Comparison of ENCODE assay signal across 16 cellular contexts in the genomic region with DNA sequence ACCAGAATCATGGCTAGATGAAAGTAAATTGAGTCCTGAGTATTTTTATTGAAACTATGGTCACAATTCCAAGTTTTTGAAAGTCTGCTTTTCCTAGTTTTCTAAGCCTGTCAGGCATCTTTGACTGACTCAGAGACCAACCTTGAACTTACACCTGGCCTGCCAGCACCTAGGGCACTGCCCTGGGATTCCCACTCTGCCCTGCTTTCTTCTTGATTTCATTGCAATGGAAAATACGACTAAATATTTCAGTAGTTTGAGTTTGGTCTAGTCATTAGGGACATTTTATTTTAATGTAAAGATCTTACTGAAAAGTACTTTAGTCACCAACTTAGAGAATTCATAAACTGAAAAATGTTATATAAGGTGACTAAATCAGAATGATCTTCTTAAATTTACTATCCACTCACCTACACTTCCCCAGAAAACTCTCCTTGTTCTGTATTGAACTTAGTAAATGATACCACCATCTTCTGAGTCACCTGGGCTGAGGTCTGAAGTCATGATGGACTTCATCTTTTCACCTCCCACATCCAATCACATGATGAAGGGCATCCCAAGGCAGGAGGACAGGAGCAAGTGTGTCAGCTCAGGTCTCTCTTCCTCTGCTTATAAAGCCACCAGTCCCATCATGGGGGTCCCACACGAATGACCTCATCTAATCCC. TPM values are rescaled to one million over a fixed set of nuclear protein-coding genes. Genes with fewer than 3 reads are reported as not detected.
DNase-seq lines count a peak whose midpoint lies in the region; ATAC-seq lines count a peak whose summit lies in the region.
"Had no signal": no experiment of that assay in that cellular context is flagged by ENCODE, and none has a peak within 500 bp of the region (broad histone marks: within the 10 kb centered on the region; RNA-seq: fewer than 3 reads in every experiment).

No MANE protein-coding gene starts in this region.

- H3K9me3 Mint-ChIP-seq in stimulated activated naive CD8-positive, alpha-beta T cell treated with anti-CD3 and anti-CD28 coated beads, Interleukin-15, amount 100 ng/mL, for 72 hours = no peaks in the 10 kb centered on the region
- H3K9me3 Mint-ChIP-seq: activated B cell treated with CpG ODN at 0.5 μM for 24 hours; neural crest cell; stimulated activated naive B cell treated with anti-CD40 and anti-IgM and Interleukin-4, amounts not matched to agents 10 μg/mL and 1 μg/mL and 100 μg/mL, for 72 hours had no signal

- no peak overlapping the region for H3K4me3 ChIP-seq in SJSA1
- H3K4me3 ChIP-seq: cardiac muscle cell, prostate gland, SJCRH30, transverse colon had no signal

- no peaks in the 10 kb centered on the region for H3K27me3 ChIP-seq in SJSA1 (replicated peaks)
- H3K27me3 ChIP-seq: cardiac muscle cell, SJCRH30, transverse colon had no signal

- H3K4me3 Mint-ChIP-seq in stimulated activated naive CD8-positive, alpha-beta T cell treated with anti-CD3 and anti-CD28 coated beads, Interleukin-15, amount 100 ng/mL, for 72 hours = no peak overlapping the region
- H3K4me3 Mint-ChIP-seq: activated B cell treated with CpG ODN at 0.5 μM for 24 hours; neural crest cell; stimulated activated naive B cell treated with anti-CD40 and anti-IgM and Interleukin-4, amounts not matched to agents 10 μg/mL and 1 μg/mL and 100 μg/mL, for 72 hours had no signal

- no peaks in the 10 kb centered on the region for H3K36me3 ChIP-seq in SJSA1
- H3K36me3 ChIP-seq: cardiac muscle cell, prostate gland, SJCRH30, transverse colon had no signal

- no peak overlapping the region for H3K27ac Mint-ChIP-seq in stimulated activated naive CD8-positive, alpha-beta T cell treated with anti-CD3 and anti-CD28 coated beads, Interleukin-15, amount 100 ng/mL, for 72 hours
- H3K27ac Mint-ChIP-seq: activated B cell treated with CpG ODN at 0.5 μM for 24 hours; stimulated activated naive B cell treated with anti-CD40 and anti-IgM and Interleukin-4, amounts not matched to agents 10 μg/mL and 1 μg/mL and 100 μg/mL, for 72 hours had no signal

- peak; percentile 43 for DNase-seq in stimulated activated CD4-positive, alpha-beta T cell treated with anti-CD3 and anti-CD28 coated beads, Interleukin-1b, Interleukin-23, amount 100 ng/mL, for 48 hours
- DNase-seq in stimulated activated CD4-positive, alpha-beta T cell treated with anti-CD3 and anti-CD28 coated beads, Interleukin-12 subunit alpha, Interleukin-12 subunit beta, amount 100 ng/mL, for 4 hours = no peak
- DNase-seq in SJSA1 (ENCODE audit: low read depth in 1 of 2, low spot score in 2 of 2) = no peak
- DNase-seq in epithelial cell of prostate (ENCODE audit: low read depth, low spot score) = no peak
- DNase-seq in stimulated activated naive CD8-positive, alpha-beta T cell treated with anti-CD3 and anti-CD28 coated beads, Interleukin-15, amount 100 ng/mL, for 72 hours = no peak
- DNase-seq: activated B cell treated with CpG ODN at 0.5 μM for 24 hours; NCI-H1694; SJCRH30; stimulated activated naive B cell treated with anti-CD40 and anti-IgM and Interleukin-4, amounts not matched to agents 10 μg/mL and 1 μg/mL and 100 μg/mL, for 72 hours; transverse colon had no signal

- H3K27me3 Mint-ChIP-seq in stimulated activated naive CD8-positive, alpha-beta T cell treated with anti-CD3 and anti-CD28 coated beads, Interleukin-15, amount 100 ng/mL, for 72 hours = peaks cover 8% of the 10 kb centered on the region
- H3K27me3 Mint-ChIP-seq: activated B cell treated with CpG ODN at 0.5 μM for 24 hours had no signal

- H3K4me1 Mint-ChIP-seq in stimulated activated naive CD8-positive, alpha-beta T cell treated with anti-CD3 and anti-CD28 coated beads, Interleukin-15, amount 100 ng/mL, for 72 hours = peaks cover 24% of the 10 kb centered on the region

- H3K27ac ChIP-seq in SJSA1 = peak overlapping the region; percentile 90
- H3K27ac ChIP-seq in epithelial cell of prostate = peak overlapping the region; percentile 96
- H3K27ac ChIP-seq: cardiac muscle cell, prostate gland, SJCRH30, transverse colon had no signal

- peaks cover 36% of the 10 kb centered on the region for H3K4me1 ChIP-seq in SJSA1 (replicated peaks)
- H3K4me1 ChIP-seq: prostate gland had no signal

- H3K9me3 ChIP-seq in SJSA1 (replicated peaks) = no peaks in the 10 kb centered on the region
- H3K9me3 ChIP-seq: prostate gland, SJCRH30, transverse colon had no signal

- peak; percentile 70 for ATAC-seq in stimulated activated naive CD8-positive, alpha-beta T cell treated with anti-CD3 and anti-CD28 coated beads, Interleukin-15, amount 100 ng/mL, for 72 hours
- ATAC-seq in GM21360 (IDR thresholded peaks at IDR 0.05; ENCODE audit: unreplicated experiment) (no peak), GM21825 (IDR thresholded peaks at IDR 0.05; ENCODE audit: unreplicated experiment) (no peak)
- ATAC-seq: left lobe of liver; stimulated activated naive B cell treated with anti-CD40 and anti-IgM and Interleukin-4, amounts not matched to agents 10 μg/mL and 1 μg/mL and 100 μg/mL, for 72 hours had no signal

RNA-seq across cellular contexts. Expression of a gene that starts 11.6 kb away (rescaled TPM):
- 119 and 121 TPM in 2 replicates for total RNA-seq in SJSA1 (2014; rRNA removed; shearing (Covaris generic))

RNA-seq across cellular contexts. Expression of a gene that starts 57.1 kb away (rescaled TPM):
- 6.1 and 10.2 TPM in 2 replicates for total RNA-seq in SJSA1 (2014; rRNA removed; shearing (Covaris generic))
